31 cellular contexts compared by ENCODE assay signal in the genomic region with DNA sequence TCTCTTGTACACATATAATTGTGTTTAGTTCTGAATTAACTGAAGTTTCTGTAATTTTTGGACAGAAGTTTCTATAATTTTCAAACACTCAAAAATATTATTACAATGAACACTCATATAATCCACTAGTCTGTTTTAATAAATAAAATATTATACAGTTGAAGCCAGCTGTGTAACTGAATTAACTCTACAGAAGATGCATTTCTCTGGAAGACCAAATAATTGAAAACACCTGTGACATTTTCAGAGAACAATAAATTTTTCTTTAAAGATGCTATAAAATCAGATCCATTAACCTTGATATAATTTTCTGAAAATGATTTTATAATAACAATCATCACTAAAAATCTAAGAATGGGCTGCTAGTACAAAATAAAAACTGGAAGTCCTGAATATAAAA.
"Had no signal": no experiment of that assay in that cellular context is flagged by ENCODE, and none has a peak within 500 bp of the region (broad histone marks: within the 10 kb centered on the region; RNA-seq: fewer than 3 reads in every experiment).

No MANE protein-coding gene starts in this region.

- H3K4me1 ChIP-seq: breast epithelium, colonic mucosa had no signal

- H3K27ac Mint-ChIP-seq: activated B cell treated with CpG ODN at 0.5 μM for 24 hours; activated CD8-positive, alpha-beta T cell treated with anti-CD3 and anti-CD28 coated beads for 36 hours; activated naive CD8-positive, alpha-beta T cell; activated T-helper 17 cell treated with anti-CD3 and anti-CD28 coated beads, Interleukin-2, amount 50 U/mL, for 72 hours; brain; T-helper 17 cell; T-helper 2 cell treated with Interferon-gamma antibody and Interleukin-4, amounts not matched to agents 5 μg/mL and 100 μg/mL, for 36 hours had no signal

- H3K9me3 ChIP-seq: adrenal gland, breast epithelium, colonic mucosa, gastrocnemius medialis, heart right ventricle had no signal

- H3K27me3 ChIP-seq: adrenal gland, breast epithelium, cardiac muscle cell, colonic mucosa, foreskin keratinocyte, gastrocnemius medialis, heart right ventricle had no signal

- DNase-seq: activated B cell treated with CpG ODN at 0.5 μM for 24 hours; activated CD4-positive, alpha-beta T cell treated with anti-CD3 and anti-CD28 coated beads for 48 hours; activated CD4-positive, alpha-beta T cell treated with anti-CD3 and anti-CD28 coated beads, Interleukin-2, amount 50 U/mL, for 1 hour; activated CD4-positive, alpha-beta T cell treated with anti-CD3 and anti-CD28 coated beads, Interleukin-2, amount 50 U/mL, for 48 hours; activated CD8-positive, alpha-beta memory T cell treated with anti-CD3 and anti-CD28 coated beads for 24 hours; activated CD8-positive, alpha-beta T cell treated with anti-CD3 and anti-CD28 coated beads for 36 hours; activated effector memory CD4-positive, alpha-beta T cell treated with Interleukin-2 at 50 U/mL for 16 hours; activated gamma-delta T cell treated with Interleukin-2 at 50 U/mL for 16 hours; activated naive CD4-positive, alpha-beta T cell treated with anti-CD3 and anti-CD28 coated beads, Interleukin-2, amount 50 U/mL, for 16 hours; activated naive CD4-positive, alpha-beta T cell treated with Interleukin-2 at 50 U/mL for 16 hours; activated T-cell treated with anti-CD3 and anti-CD28 coated beads, Interleukin-2, amount 50 U/mL, for 4 hours; adrenal gland; amygdala; aorta; colonic mucosa; effector CD8-positive, alpha-beta T cell; gastrocnemius medialis; heart right ventricle; hippocampal formation; T-helper 1 cell; T-helper 17 cell; WERI-Rb-1 had no signal

- H3K27ac ChIP-seq: adrenal gland, breast epithelium, cardiac muscle cell, colonic mucosa, foreskin keratinocyte, gastrocnemius medialis, heart right ventricle, WERI-Rb-1 had no signal

- H3K4me3 ChIP-seq: adrenal gland, breast epithelium, cardiac muscle cell, colonic mucosa, gastrocnemius medialis, heart right ventricle had no signal

- H3K36me3 ChIP-seq: breast epithelium, colonic mucosa, WERI-Rb-1 had no signal

- H3K9me3 Mint-ChIP-seq: activated B cell treated with CpG ODN at 0.5 μM for 24 hours; activated CD8-positive, alpha-beta T cell treated with anti-CD3 and anti-CD28 coated beads for 36 hours; activated T-cell treated with anti-CD3 and anti-CD28 coated beads, Interleukin-2, amount 50 U/mL, for 4 hours; activated T-helper 17 cell treated with anti-CD3 and anti-CD28 coated beads, Interleukin-2, amount 50 U/mL, for 72 hours; brain; central memory CD8-positive, alpha-beta T cell; T-helper 2 cell treated with Interferon-gamma antibody and Interleukin-4, amounts not matched to agents 5 μg/mL and 100 μg/mL, for 36 hours had no signal

- ATAC-seq: activated CD4-positive, CD25-positive, alpha-beta regulatory T cell treated with anti-CD3 and anti-CD28 coated beads, Interleukin-2, amount 50 U/mL, for 24 hours; activated CD8-positive, alpha-beta T cell treated with anti-CD3 and anti-CD28 coated beads for 36 hours; activated T-cell treated with anti-CD3 and anti-CD28 coated beads, Interleukin-2, amount 50 U/mL, for 4 hours; activated T-helper 17 cell treated with anti-CD3 and anti-CD28 coated beads, Interleukin-2, amount 50 U/mL, for 72 hours; foreskin keratinocyte; gastrocnemius medialis; heart right ventricle; T-helper 17 cell had no signal

- H3K4me1 Mint-ChIP-seq: activated B cell treated with CpG ODN at 0.5 μM for 24 hours had no signal

- H3K4me3 Mint-ChIP-seq: activated B cell treated with CpG ODN at 0.5 μM for 24 hours; activated CD8-positive, alpha-beta T cell treated with anti-CD3 and anti-CD28 coated beads for 36 hours; activated naive CD8-positive, alpha-beta T cell; activated T-cell treated with anti-CD3 and anti-CD28 coated beads, Interleukin-2, amount 50 U/mL, for 4 hours; activated T-helper 17 cell treated with anti-CD3 and anti-CD28 coated beads, Interleukin-2, amount 50 U/mL, for 72 hours; brain; central memory CD8-positive, alpha-beta T cell; T-helper 17 cell; T-helper 2 cell treated with Interferon-gamma antibody and Interleukin-4, amounts not matched to agents 5 μg/mL and 100 μg/mL, for 36 hours had no signal

- H3K27me3 Mint-ChIP-seq: activated B cell treated with CpG ODN at 0.5 μM for 24 hours; activated CD8-positive, alpha-beta T cell treated with anti-CD3 and anti-CD28 coated beads for 36 hours; activated naive CD8-positive, alpha-beta T cell; activated T-helper 17 cell treated with anti-CD3 and anti-CD28 coated beads, Interleukin-2, amount 50 U/mL, for 72 hours; brain; central memory CD8-positive, alpha-beta T cell; T-helper 17 cell had no signal
